ENCODE assay signal across 10 cellular contexts in genomic region chr3:39521456-39521855, GRCh38. TPM values are rescaled to one million over a fixed set of nuclear protein-coding genes. Genes with fewer than 3 reads are reported as not detected.
"Had no signal": no experiment of that assay in that cellular context is flagged by ENCODE, and none has a peak within 500 bp of the region (broad histone marks: within the 10 kb centered on the region; RNA-seq: fewer than 3 reads in every experiment).

No MANE protein-coding gene starts in this region.

- H3K27ac ChIP-seq: GM23248, HL-60 had no signal

- DNase-seq: GM23248, GOT3, H9, HCEC 1CT, Kasumi-1, KG1 had no signal

- H3K9ac ChIP-seq: GM23248 had no signal

- H2AFZ ChIP-seq: GM23248 had no signal

- FAIRE-seq: H54 had no signal

- H3K4me3 ChIP-seq: GM23248 had no signal

RNA-seq across cellular contexts. Expression of gene MOBP, which starts 54.0 kb away (rescaled TPM):
- total RNA-seq: GM23248, H9, HT1080 had no signal
- polyA plus RNA-seq: GM23248, IgD-negative memory B cell had no signal
